26 cellular contexts compared by ENCODE assay signal in the genomic region with DNA sequence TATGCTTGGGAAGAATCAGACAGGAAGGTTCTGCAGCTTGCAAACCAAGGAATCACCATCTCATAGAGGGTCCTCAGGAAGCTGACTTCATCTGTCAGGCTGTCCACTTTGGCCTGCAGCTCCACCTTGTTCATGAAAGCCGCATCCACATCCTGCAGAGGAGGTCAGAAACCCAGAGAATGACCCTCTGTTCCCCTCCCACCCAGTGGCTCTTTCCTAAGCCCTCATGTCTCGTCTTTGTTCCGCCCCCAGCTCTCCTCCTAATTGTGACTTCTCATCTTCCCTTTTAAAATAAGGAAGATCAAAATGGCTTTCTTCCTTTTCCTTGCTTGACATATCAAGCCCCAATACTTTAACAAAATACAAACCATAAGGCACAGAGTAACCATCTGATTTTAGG. TPM values are rescaled to one million over a fixed set of nuclear protein-coding genes. Genes with fewer than 3 reads are reported as not detected.
DNase-seq lines count a peak whose midpoint lies in the region; ATAC-seq and TF ChIP-seq lines count a peak whose summit lies in the region.
"Had no signal": no experiment of that assay in that cellular context is flagged by ENCODE, and none has a peak within 500 bp of the region (broad histone marks: within the 10 kb centered on the region; RNA-seq: fewer than 3 reads in every experiment).

No MANE protein-coding gene starts in this region.

- H3K27ac ChIP-seq in SJSA1 (no peak overlapping the region), upper lobe of right lung (no peak overlapping the region)
- H3K27ac ChIP-seq: 22Rv1; A549; BLaER1 treated with 17β-estradiol and CSF1 and Interleukin-3, amounts not matched to agents 10 nM and 100 nM; C4-2B had no signal

- no peak for TF ChIP-seq CTCF in upper lobe of right lung (IDR thresholded peaks at IDR 0.05)

- DNase-seq in CD1c-positive myeloid dendritic cell (ENCODE audit: extremely low spot score): peak; percentile 24
- DNase-seq in SJSA1 (ENCODE audit: low read depth in 1 of 2, low spot score in 2 of 2): peak; percentile 80 to 87
- DNase-seq in upper lobe of right lung: no peak
- DNase-seq in dermis blood vessel endothelial cell: no peak
- DNase-seq: AML-193; CD4-positive, alpha-beta memory T cell; CD4-positive, CD25-positive, alpha-beta regulatory T cell; CD8-positive, alpha-beta memory T cell; COR-L47; DMS 273 treated with DMSO at 0.1 percent for 48 hours; DMS153; DMS53; DMS79; DND-41; EL; GDM1 had no signal

- H3K36me3 ChIP-seq in SJSA1 (no peaks in the 10 kb centered on the region), upper lobe of right lung (no peaks in the 10 kb centered on the region)
- H3K36me3 ChIP-seq: BLaER1 treated with 17β-estradiol and CSF1 and Interleukin-3, amounts not matched to agents 10 nM and 100 nM had no signal

- H3K9me3 ChIP-seq in SJSA1 (replicated peaks) (peaks cover 32% of the 10 kb centered on the region), upper lobe of right lung (no peaks in the 10 kb centered on the region)
- H3K9me3 ChIP-seq: A549; BLaER1 treated with 17β-estradiol and CSF1 and Interleukin-3, amounts not matched to agents 10 nM and 100 nM had no signal

- ATAC-seq in upper lobe of right lung (peak; percentile 54), HG03139 (IDR thresholded peaks at IDR 0.05; ENCODE audit: unreplicated experiment) (no peak)
- ATAC-seq: A549, GM12878 had no signal

- H3K4me3 ChIP-seq in SJSA1: no peak overlapping the region
- H3K4me3 ChIP-seq in upper lobe of right lung: no peak overlapping the region
- H3K4me3 ChIP-seq: A549; BLaER1 treated with 17β-estradiol and CSF1 and Interleukin-3, amounts not matched to agents 10 nM and 100 nM; GM12878 had no signal

- H3K27me3 ChIP-seq in SJSA1 (replicated peaks) (peaks cover 100% of the 10 kb centered on the region), upper lobe of right lung (peaks cover 6% of the 10 kb centered on the region)
- H3K27me3 ChIP-seq: BLaER1 treated with 17β-estradiol and CSF1 and Interleukin-3, amounts not matched to agents 10 nM and 100 nM had no signal

- intact Hi-C loops in upper lobe of right lung (cut with DNase I): no loop called here

- H3K4me1 ChIP-seq in SJSA1 (replicated peaks) (no peaks in the 10 kb centered on the region), upper lobe of right lung (no peaks in the 10 kb centered on the region)
- H3K4me1 ChIP-seq: A549 had no signal

RNA-seq across cellular contexts. Expression of gene KRT76, which starts 4.4 kb away (rescaled TPM):
- 0.21 TPM in 1 of 2 replicates, not detected in the other for total RNA-seq in SJSA1 (2014; rRNA removed; shearing (Covaris generic))
- not detected for total RNA-seq in upper lobe of right lung
- not detected in 2 replicates for total RNA-seq in dermis blood vessel endothelial cell
- total RNA-seq: A172; B cell; CD4-positive, alpha-beta memory T cell; CD4-positive, CD25-positive, alpha-beta regulatory T cell; CD8-positive, alpha-beta memory T cell; Daoy; G401; GM12878 had no signal

RNA-seq across cellular contexts. Expression of gene KRT3, which starts 23.2 kb away (rescaled TPM):
- 0.08 TPM in 1 of 2 replicates, not detected in the other for total RNA-seq in SJSA1 (2014; rRNA removed; shearing (Covaris generic))
- total RNA-seq in upper lobe of right lung (not detected), dermis blood vessel endothelial cell (not detected in 2 replicates)
- total RNA-seq: A172; B cell; CD4-positive, alpha-beta memory T cell; CD4-positive, CD25-positive, alpha-beta regulatory T cell; CD8-positive, alpha-beta memory T cell; Daoy; G401; GM12878 had no signal

RNA-seq across cellular contexts. Expression of gene KRT4, which starts 41.2 kb away (rescaled TPM):
- total RNA-seq in SJSA1 (2014; rRNA removed; shearing (Covaris generic)): not detected in 2 replicates
- 6.8 TPM for total RNA-seq in upper lobe of right lung
- not detected in 2 replicates for total RNA-seq in dermis blood vessel endothelial cell
- total RNA-seq: A172; B cell; CD4-positive, alpha-beta memory T cell; CD4-positive, CD25-positive, alpha-beta regulatory T cell; CD8-positive, alpha-beta memory T cell; Daoy; G401; GM12878 had no signal

Comparison
In these comparisons a context has a peak if more than half of its experiments do, and no peak if none do; other contexts are left out.
1. DNase-seq: peak in CD1c-positive myeloid dendritic cell (single experiment) and SJSA1 (2 of 2); none in upper lobe of right lung (single experiment) and dermis blood vessel endothelial cell (single experiment).